ENCODE assay signal across 32 cellular contexts in genomic region chr15:28112101-28112760, GRCh38. TPM values are rescaled to one million over a fixed set of nuclear protein-coding genes. Genes with fewer than 3 reads are reported as not detected.
"Had no signal": no experiment of that assay in that cellular context is flagged by ENCODE, and none has a peak within 500 bp of the region (broad histone marks: within the 10 kb centered on the region; RNA-seq: fewer than 3 reads in every experiment).

No MANE protein-coding gene starts in this region.

- H3K27ac ChIP-seq: body of pancreas, cardiac muscle cell, coronary artery, gastrocnemius medialis, parathyroid adenoma, right atrium auricular region, spleen, testis, transverse colon, uterus had no signal

- H3K27ac Mint-ChIP-seq: activated CD4-positive, alpha-beta T cell treated with anti-CD3 and anti-CD28 coated beads, Interleukin-2, amount 10 ng/mL, durations not matched to agents 7 days and 5 days; activated CD8-positive, alpha-beta T cell treated with anti-CD3 and anti-CD28 coated beads for 36 hours; activated T-helper 1 cell treated with anti-CD3 and anti-CD28 coated beads, Interleukin-12 subunit alpha, Interleukin-12 subunit beta, Interleukin-2, Interleukin-4 antibody, amounts not matched to agents 30 ng/mL and 10 ng/mL and 1 ng/mL, durations not matched to agents 14 hours and 24 hours and 36 hours; mesothelial cell of epicardium; WTC11 had no signal

- H3K4me3 ChIP-seq: body of pancreas, cardiac muscle cell, coronary artery, dorsolateral prefrontal cortex, gastrocnemius medialis, right atrium auricular region, spleen, testis, transverse colon, uterus had no signal

- H3K27me3 Mint-ChIP-seq: activated CD8-positive, alpha-beta T cell treated with anti-CD3 and anti-CD28 coated beads for 36 hours; activated naive CD4-positive, alpha-beta T cell treated with anti-CD3 and anti-CD28 coated beads, Interleukin-2, amount 50 U/mL, for 24 hours had no signal

- H3K9ac ChIP-seq: parathyroid adenoma had no signal

- H3K4me1 ChIP-seq: parathyroid adenoma, testis, uterus had no signal

- H3K36me3 ChIP-seq: uterus had no signal

- H3K9me3 Mint-ChIP-seq: activated CD4-positive, alpha-beta T cell treated with anti-CD3 and anti-CD28 coated beads, Interleukin-2, amount 10 ng/mL, durations not matched to agents 7 days and 5 days; activated CD8-positive, alpha-beta T cell treated with anti-CD3 and anti-CD28 coated beads for 36 hours; activated naive CD4-positive, alpha-beta T cell treated with anti-CD3 and anti-CD28 coated beads, Interleukin-2, amount 50 U/mL, for 24 hours; activated T-helper 1 cell treated with anti-CD3 and anti-CD28 coated beads, Interleukin-12 subunit alpha, Interleukin-12 subunit beta, Interleukin-2, Interleukin-4 antibody, amounts not matched to agents 30 ng/mL and 10 ng/mL and 1 ng/mL, durations not matched to agents 14 hours and 24 hours and 36 hours; mesothelial cell of epicardium; naive B cell; WTC11 had no signal

- H3K4me3 Mint-ChIP-seq: activated CD4-positive, alpha-beta T cell treated with anti-CD3 and anti-CD28 coated beads, Interleukin-2, amount 10 ng/mL, durations not matched to agents 7 days and 5 days; activated CD8-positive, alpha-beta T cell treated with anti-CD3 and anti-CD28 coated beads for 36 hours; activated naive CD4-positive, alpha-beta T cell treated with anti-CD3 and anti-CD28 coated beads, Interleukin-2, amount 50 U/mL, for 24 hours; activated T-helper 1 cell treated with anti-CD3 and anti-CD28 coated beads, Interleukin-12 subunit alpha, Interleukin-12 subunit beta, Interleukin-2, Interleukin-4 antibody, amounts not matched to agents 30 ng/mL and 10 ng/mL and 1 ng/mL, durations not matched to agents 14 hours and 24 hours and 36 hours; mesothelial cell of epicardium; naive B cell; WTC11 had no signal

- H3K27me3 ChIP-seq: gastrocnemius medialis, right atrium auricular region, testis, uterus had no signal

- DNase-seq: activated CD4-positive, alpha-beta T cell treated with anti-CD3 and anti-CD28 coated beads for 1 hour; activated CD4-positive, alpha-beta T cell treated with anti-CD3 and anti-CD28 coated beads, Interleukin-2, amount 10 ng/mL, durations not matched to agents 7 days and 5 days; activated CD8-positive, alpha-beta T cell treated with anti-CD3 and anti-CD28 coated beads for 36 hours; activated effector memory CD4-positive, alpha-beta T cell treated with anti-CD3 and anti-CD28 coated beads, Interleukin-2, amount 50 U/mL, for 16 hours; activated T-cell treated with anti-CD3 and anti-CD28 coated beads, Interleukin-2, amount 50 U/mL, for 1 hour; aorta; body of pancreas; effector memory CD4-positive, alpha-beta T cell; erythroblast; gastrocnemius medialis; glutamatergic neuron; kidney; left colon; naive B cell; nucleus accumbens; stimulated activated CD4-positive, alpha-beta T cell treated with anti-CD3 and anti-CD28 coated beads, Interleukin-2, amount 100 ng/mL, for 48 hours; stimulated activated naive CD8-positive, alpha-beta T cell treated with anti-CD3 and anti-CD28 coated beads, Interleukin-15, Interleukin-2, amounts not matched to agents 100 U/mL and 50 U/mL, for 24 hours; T-helper 2 cell; testis; transverse colon; uterus had no signal

- H3K4me1 Mint-ChIP-seq: activated naive CD4-positive, alpha-beta T cell treated with anti-CD3 and anti-CD28 coated beads, Interleukin-2, amount 50 U/mL, for 24 hours had no signal

- H3K9me3 ChIP-seq: body of pancreas, gastrocnemius medialis, right atrium auricular region, spleen, testis, transverse colon, uterus had no signal

- H3K79me2 ChIP-seq: parathyroid adenoma had no signal

- H2AFZ ChIP-seq: parathyroid adenoma had no signal

RNA-seq across cellular contexts. Expression of gene OCA2, which starts 13.1 kb away (rescaled TPM):
- total RNA-seq: activated CD4-positive, alpha-beta T cell treated with anti-CD3 and anti-CD28 coated beads, Interleukin-2, amount 10 ng/mL, durations not matched to agents 7 days and 5 days; activated CD8-positive, alpha-beta T cell treated with anti-CD3 and anti-CD28 coated beads for 36 hours; activated T-helper 1 cell treated with anti-CD3 and anti-CD28 coated beads, Interleukin-12 subunit alpha, Interleukin-12 subunit beta, Interleukin-2, Interleukin-4 antibody, amounts not matched to agents 30 ng/mL and 10 ng/mL and 1 ng/mL, durations not matched to agents 14 hours and 24 hours and 36 hours; body of pancreas; pulmonary artery endothelial cell had no signal
